ENCODE assay signal across 1 cellular context in the genomic region with DNA sequence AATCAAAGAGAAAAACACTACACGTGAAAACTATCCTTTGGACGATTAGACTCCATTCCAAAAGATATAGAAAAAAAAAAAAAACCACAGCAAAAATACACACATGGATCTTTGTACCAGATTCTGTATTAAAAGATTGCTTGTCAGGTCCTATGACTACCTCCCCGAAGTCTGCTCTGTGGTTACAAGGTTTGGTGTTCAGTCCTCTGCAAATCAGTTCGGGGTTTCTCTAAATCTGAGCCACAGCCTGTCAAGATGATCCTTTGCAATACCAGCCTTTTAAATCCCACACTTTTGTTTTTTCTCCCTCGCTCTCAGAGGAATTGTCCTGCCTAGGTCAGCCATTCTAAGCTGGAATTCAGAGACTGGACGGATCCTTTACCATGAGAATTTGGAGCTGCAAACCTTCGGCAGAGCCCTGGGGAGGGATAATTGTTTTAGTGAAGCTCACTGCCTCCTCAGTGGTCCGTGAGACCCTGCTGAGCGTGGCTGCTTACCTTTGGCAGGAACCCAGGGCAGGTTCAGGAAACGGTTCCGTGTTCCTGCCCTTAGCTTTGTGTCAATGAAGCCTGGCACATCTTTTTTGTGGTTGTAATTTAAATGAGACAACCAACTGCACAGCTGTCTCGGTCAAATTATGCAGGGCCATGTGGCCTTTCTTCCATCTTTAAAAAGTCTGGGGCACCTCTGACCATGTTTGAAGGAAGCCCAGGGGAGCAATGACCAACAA.
TF ChIP-seq lines count a peak whose summit lies in the region.

No MANE protein-coding gene starts in this region.

TF ChIP-seq in WTC11, 78 proteins besides CTCF, POLR2A, EP300 and RAD21:
- TF ChIP-seq ZMAT4 (CRISPR knock-in tag; IDR thresholded peaks at IDR 0.05) = no peak
- no peak for TF ChIP-seq TEAD1 (CRISPR knock-in tag; IDR thresholded peaks at IDR 0.05)
- TF ChIP-seq FOXK1 (CRISPR knock-in tag; IDR thresholded peaks at IDR 0.05) = no peak
- no peak for TF ChIP-seq MYBL2 (CRISPR knock-in tag; IDR thresholded peaks at IDR 0.05)
- TF ChIP-seq IRF2 (CRISPR knock-in tag; IDR thresholded peaks at IDR 0.05; ENCODE audit: borderline replicate concordance, low read depth) = no peak
- TF ChIP-seq CBFB (CRISPR knock-in tag; IDR thresholded peaks at IDR 0.05; ENCODE audit: low read depth) = no peak
- TF ChIP-seq NFYB (CRISPR knock-in tag; conservative IDR thresholded peaks at IDR 0.05; ENCODE audit: low read depth) = no peak
- TF ChIP-seq ATF1 (CRISPR knock-in tag; IDR thresholded peaks at IDR 0.05) = no peak
- TF ChIP-seq TP53 (CRISPR knock-in tag; IDR thresholded peaks at IDR 0.05) = no peak
- TF ChIP-seq ZNF317 (CRISPR knock-in tag; IDR thresholded peaks at IDR 0.05; ENCODE audit: borderline replicate concordance, low read depth) = no peak
- TF ChIP-seq, protein P1, sequence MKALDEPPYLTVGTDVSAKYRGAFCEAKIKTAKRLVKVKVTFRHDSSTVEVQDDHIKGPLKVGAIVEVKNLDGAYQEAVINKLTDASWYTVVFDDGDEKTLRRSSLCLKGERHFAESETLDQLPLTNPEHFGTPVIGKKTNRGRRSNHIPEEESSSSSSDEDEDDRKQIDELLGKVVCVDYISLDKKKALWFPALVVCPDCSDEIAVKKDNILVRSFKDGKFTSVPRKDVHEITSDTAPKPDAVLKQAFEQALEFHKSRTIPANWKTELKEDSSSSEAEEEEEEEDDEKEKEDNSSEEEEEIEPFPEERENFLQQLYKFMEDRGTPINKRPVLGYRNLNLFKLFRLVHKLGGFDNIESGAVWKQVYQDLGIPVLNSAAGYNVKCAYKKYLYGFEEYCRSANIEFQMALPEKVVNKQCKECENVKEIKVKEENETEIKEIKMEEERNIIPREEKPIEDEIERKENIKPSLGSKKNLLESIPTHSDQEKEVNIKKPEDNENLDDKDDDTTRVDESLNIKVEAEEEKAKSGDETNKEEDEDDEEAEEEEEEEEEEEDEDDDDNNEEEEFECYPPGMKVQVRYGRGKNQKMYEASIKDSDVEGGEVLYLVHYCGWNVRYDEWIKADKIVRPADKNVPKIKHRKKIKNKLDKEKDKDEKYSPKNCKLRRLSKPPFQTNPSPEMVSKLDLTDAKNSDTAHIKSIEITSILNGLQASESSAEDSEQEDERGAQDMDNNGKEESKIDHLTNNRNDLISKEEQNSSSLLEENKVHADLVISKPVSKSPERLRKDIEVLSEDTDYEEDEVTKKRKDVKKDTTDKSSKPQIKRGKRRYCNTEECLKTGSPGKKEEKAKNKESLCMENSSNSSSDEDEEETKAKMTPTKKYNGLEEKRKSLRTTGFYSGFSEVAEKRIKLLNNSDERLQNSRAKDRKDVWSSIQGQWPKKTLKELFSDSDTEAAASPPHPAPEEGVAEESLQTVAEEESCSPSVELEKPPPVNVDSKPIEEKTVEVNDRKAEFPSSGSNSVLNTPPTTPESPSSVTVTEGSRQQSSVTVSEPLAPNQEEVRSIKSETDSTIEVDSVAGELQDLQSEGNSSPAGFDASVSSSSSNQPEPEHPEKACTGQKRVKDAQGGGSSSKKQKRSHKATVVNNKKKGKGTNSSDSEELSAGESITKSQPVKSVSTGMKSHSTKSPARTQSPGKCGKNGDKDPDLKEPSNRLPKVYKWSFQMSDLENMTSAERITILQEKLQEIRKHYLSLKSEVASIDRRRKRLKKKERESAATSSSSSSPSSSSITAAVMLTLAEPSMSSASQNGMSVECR (CRISPR knock-in tag; IDR thresholded peaks at IDR 0.05; ENCODE audit: borderline replicate concordance) = no peak
- TF ChIP-seq ZNF263 (CRISPR knock-in tag; IDR thresholded peaks at IDR 0.05; ENCODE audit: low read depth) = no peak
- no peak for TF ChIP-seq NFE2L1 (CRISPR knock-in tag; IDR thresholded peaks at IDR 0.05)
- TF ChIP-seq EMX1 (CRISPR knock-in tag; IDR thresholded peaks at IDR 0.05) = no peak
- TF ChIP-seq ZNF232 (CRISPR knock-in tag; IDR thresholded peaks at IDR 0.05) = no peak
- TF ChIP-seq CDX4 (CRISPR knock-in tag; IDR thresholded peaks at IDR 0.05; ENCODE audit: borderline replicate concordance) = no peak
- no peak for TF ChIP-seq NR2C2 (CRISPR knock-in tag; IDR thresholded peaks at IDR 0.05)
- TF ChIP-seq MAX (CRISPR knock-in tag; IDR thresholded peaks at IDR 0.05) = no peak
